8 cellular contexts compared by ENCODE assay signal in the genomic region with DNA sequence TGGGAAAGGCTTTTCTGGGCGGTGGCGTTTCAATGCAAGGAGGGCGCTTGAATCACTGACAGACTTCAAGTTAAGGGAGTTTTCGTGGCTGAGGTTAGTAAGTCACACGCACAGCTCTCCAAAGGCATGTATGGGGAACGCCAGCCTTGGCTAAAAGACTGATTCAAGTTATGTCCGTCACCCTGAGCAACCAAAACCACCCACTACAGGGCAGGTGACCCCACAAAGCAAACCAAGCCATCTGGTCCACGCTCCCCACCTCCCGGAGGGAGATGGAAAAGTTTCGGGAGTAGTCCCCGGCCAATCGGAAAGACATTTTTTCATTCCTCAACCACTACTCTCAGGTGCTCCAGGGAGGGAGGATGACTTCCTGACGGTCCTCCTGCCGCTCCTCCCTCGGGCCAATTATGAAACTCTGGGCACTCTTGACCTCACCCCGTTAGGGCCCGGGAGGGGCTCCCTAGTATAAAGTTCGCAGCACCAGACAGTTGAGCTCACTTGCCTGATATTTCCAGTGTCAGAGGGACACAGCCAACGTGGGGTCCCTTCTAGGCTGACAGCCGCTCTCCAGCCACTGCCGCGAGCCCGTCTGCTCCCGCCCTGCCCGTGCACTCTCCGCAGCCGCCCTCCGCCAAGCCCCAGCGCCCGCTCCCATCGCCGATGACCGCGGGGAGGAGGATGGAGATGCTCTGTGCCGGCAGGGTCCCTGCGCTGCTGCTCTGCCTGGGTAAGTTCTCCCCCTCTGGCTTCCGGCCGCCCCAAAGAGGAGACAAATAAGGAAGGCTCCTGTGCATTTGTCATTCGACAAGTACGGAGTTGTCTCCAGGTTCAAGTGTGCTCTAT. TPM values are rescaled to one million over a fixed set of nuclear protein-coding genes. Genes with fewer than 3 reads are reported as not detected.
DNase-seq lines count a peak whose midpoint lies in the region; ATAC-seq, FAIRE-seq and TF ChIP-seq lines count a peak whose summit lies in the region.

A gene with protein sequence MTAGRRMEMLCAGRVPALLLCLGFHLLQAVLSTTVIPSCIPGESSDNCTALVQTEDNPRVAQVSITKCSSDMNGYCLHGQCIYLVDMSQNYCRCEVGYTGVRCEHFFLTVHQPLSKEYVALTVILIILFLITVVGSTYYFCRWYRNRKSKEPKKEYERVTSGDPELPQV (plus strand): TSS at position 497 of the 843 bp plus-strand sequence. CDS start 164 bp downstream, at position 661.

- H3K4me3 Mint-ChIP-seq in CD4-positive, CD25-positive, alpha-beta regulatory T cell, result peak within 1 kb of the TSS in 2 of 4 donors; percentile 52 to 66
- H3K4me3 Mint-ChIP-seq in IgD-negative memory B cell, result peak within 1 kb of the TSS in 3 of 4 donors; percentile 57 to 85 (median 80)

- no peaks in the 10 kb centered on the region for H3K36me3 Mint-ChIP-seq in CD4-positive, CD25-positive, alpha-beta regulatory T cell
- peaks cover 3% of the 10 kb centered on the region for H3K36me3 Mint-ChIP-seq in IgD-negative memory B cell

- no peak for TF ChIP-seq CTCF in K562 (IDR thresholded peaks at IDR 0.05 in 2 of 3, conservative IDR thresholded peaks at IDR 0.05 in 1 of 3; ENCODE audit: insufficient read depth in 2 of 3, low read depth in 1 of 3, low read length in 3 of 3)

- in situ Hi-C loops in K562 (cut with MboI), result no loop called here
- in situ Hi-C loops in KBM-7 (cut with MboI; ENCODE audit: low pct_unique_long_range_greater_than_20kb, low sequenced_read_pairs), result no loop called here

- H3K9me1 ChIP-seq in K562 (ENCODE audit: control insufficient read depth, insufficient read depth, low read length), result no peaks in the 10 kb centered on the region

- no peaks in the 10 kb centered on the region for H4K20me1 ChIP-seq in K562 (replicated peaks; ENCODE audit: control insufficient read depth, insufficient read depth, low read length)

- no peaks in the 10 kb centered on the region for H3K4me1 ChIP-seq in CD4-positive, CD25-positive, alpha-beta regulatory T cell (ENCODE audit: control insufficient read depth, insufficient read depth, low read length, poor library complexity, severe bottlenecking)
- peaks cover 5 to 12% of the 10 kb centered on the region in 2 experiments; a peak in 2 of 5 replicates for H3K4me1 ChIP-seq in K562 (replicated peaks in 1 of 2; ENCODE audit: control insufficient read depth in 2 of 2, insufficient read depth in 2 of 2, low read length in 2 of 2)
- no peaks in the 10 kb centered on the region for H3K4me1 ChIP-seq in small intestine (ENCODE audit: control insufficient read depth in 2 of 2, insufficient read depth in 1 of 2, low read depth in 1 of 2, low read length in 1 of 2)

- peak in 2 of 3 donors; percentile 1 to 20 for DNase-seq in CD4-positive, CD25-positive, alpha-beta regulatory T cell
- DNase-seq in K562 (ENCODE audit: extremely low read depth in 1 of 4, low spot score in 3 of 4) (peak; percentile 26 to 74 (median 46)), iPS-NIHi11 (ENCODE audit: low spot score) (peak; percentile 77), small intestine (peak; percentile 52), A172 (ENCODE audit: low spot score) (no peak), KBM-7 (no peak)

- TF ChIP-seq RAD21 in K562 (CRISPR knock-in tag; conservative IDR thresholded peaks at IDR 0.05 in 1 of 2, IDR thresholded peaks at IDR 0.05 in 1 of 2), result no peak

- H3K4me2 ChIP-seq in K562 (ENCODE audit: insufficient read depth, low read length), result peak within 1 kb of the TSS; percentile 89

- FAIRE-seq in K562 (lab: Jason Lieb, UNC) (no peak), small intestine (lab: Jason Lieb, UNC) (no peak)

- no peak within 1 kb of the TSS for H3K27ac Mint-ChIP-seq in CD4-positive, CD25-positive, alpha-beta regulatory T cell
- no peak within 1 kb of the TSS for H3K27ac Mint-ChIP-seq in IgD-negative memory B cell

- no peak within 1 kb of the TSS for H3K27ac ChIP-seq in CD4-positive, CD25-positive, alpha-beta regulatory T cell (ENCODE audit: insufficient read depth, low read length, poor library complexity, severe bottlenecking)
- H3K27ac ChIP-seq in K562 (ENCODE audit: extremely low read depth, low read depth, low read length) (peak within 1 kb of the TSS; percentile 81), small intestine (ENCODE audit: low read depth in 1 of 2, low read length in 1 of 2) (no peak within 1 kb of the TSS)

- intact Hi-C loops in K562 (cut with micrococcal nuclease), result loop anchor here (1.0 kb wide), 1 partner anchor 35 kb away; no protein-coding TSS in a partner anchor

- no peak within 1 kb of the TSS for H3K4me3 ChIP-seq in CD4-positive, CD25-positive, alpha-beta regulatory T cell (ENCODE audit: low read depth, low read length)
- H3K4me3 ChIP-seq in K562 (peak within 1 kb of the TSS; percentile 63), small intestine (ENCODE audit: low read depth in 1 of 2, low read length in 2 of 2) (peak within 1 kb of the TSS; percentile 40 to 44)

- peak; percentile 65 for TF ChIP-seq POLR2A in K562 (conservative IDR thresholded peaks at IDR 0.05)

- H3K36me3 ChIP-seq in CD4-positive, CD25-positive, alpha-beta regulatory T cell (ENCODE audit: control insufficient read depth, insufficient read depth, low read length), result no peaks in the 10 kb centered on the region
- H3K36me3 ChIP-seq in K562 (ENCODE audit: control insufficient read depth, insufficient read depth, low read length) (no peaks in the 10 kb centered on the region), small intestine (ENCODE audit: control insufficient read depth in 2 of 2, insufficient read depth in 2 of 2, low read length in 2 of 2) (no peaks in the 10 kb centered on the region)

- peak within 1 kb of the TSS; percentile 97 for H2AFZ ChIP-seq in K562 (ENCODE audit: low read depth, low read length)

- no TSS peak for BruUV-seq in K562 (replicated peaks; lab: Mats Ljungman, UMichigan)

- H3K9ac ChIP-seq in K562 (ENCODE audit: insufficient read depth in 1 of 2, low read depth in 2 of 2, low read length in 2 of 2), result peak within 1 kb of the TSS; percentile 70 to 91

- CTCF ChIA-PET in K562 (lab: Yijun Ruan, JAX; ENCODE audit: low intra/inter-chr PET ratio), result no interaction called here

- POLR2A ChIA-PET in K562 (lab: Yijun Ruan, JAX), result interaction anchor here (0.6 to 1.1 kb wide), 3 partner anchors 18 to 199 kb away, joined by 3 to 5 read pairs (median 4); a partner anchor contains a TSS

- peak; percentile 31 to 39 for ATAC-seq in CD4-positive, CD25-positive, alpha-beta regulatory T cell (ENCODE audit: low read depth in 2 of 2)
- peak; percentile 44 for ATAC-seq in GM19467 (IDR thresholded peaks at IDR 0.05; ENCODE audit: unreplicated experiment)
- peak; percentile 77 for ATAC-seq in K562

- H3K27me3 ChIP-seq in CD4-positive, CD25-positive, alpha-beta regulatory T cell (ENCODE audit: control insufficient read depth, insufficient read depth, low read length), result peaks cover 14% of the 10 kb centered on the region
- no peaks in the 10 kb centered on the region for H3K27me3 ChIP-seq in K562 (ENCODE audit: control insufficient read depth in 2 of 2, insufficient read depth in 2 of 2, low read length in 2 of 2)
- H3K27me3 ChIP-seq in small intestine (ENCODE audit: control insufficient read depth in 2 of 2, insufficient read depth in 2 of 2, low read length in 2 of 2), result peaks cover 2 to 7% of the 10 kb centered on the region in 2 donors

- no peak for TF ChIP-seq EP300 in K562 (IDR thresholded peaks at IDR 0.05; ENCODE audit: low read length)

- 2% methylated on average over 37 of the region's 40 CpGs for WGBS in K562 (ENCODE audit: insufficient coverage, low coverage, missing lambda C conversion rate)
- 5 to 15% (median 13%) methylated on average over 37 to 40 of the region's 40 CpGs for WGBS in small intestine, 3 donors

- H3K9me3 ChIP-seq in CD4-positive, CD25-positive, alpha-beta regulatory T cell (ENCODE audit: control insufficient read depth in 2 of 2, low read length in 2 of 2), result no peaks in the 10 kb centered on the region
- no peaks in the 10 kb centered on the region for H3K9me3 ChIP-seq in K562 (replicated peaks; ENCODE audit: control insufficient read depth, insufficient read depth, low read depth, low read length)
- H3K9me3 ChIP-seq in small intestine (ENCODE audit: control insufficient read depth, low read depth), result no peaks in the 10 kb centered on the region

- H3K9me3 Mint-ChIP-seq in CD4-positive, CD25-positive, alpha-beta regulatory T cell, result peaks cover 0 to 6% (median 0%) of the 10 kb centered on the region in 7 donors
- H3K9me3 Mint-ChIP-seq in IgD-negative memory B cell, result no peaks in the 10 kb centered on the region

- H3K79me2 ChIP-seq in K562 (ENCODE audit: control insufficient read depth, insufficient read depth, low read length), result peaks cover 58% of the 10 kb centered on the region

- peaks cover 39% of the 10 kb centered on the region for H3K27me3 Mint-ChIP-seq in CD4-positive, CD25-positive, alpha-beta regulatory T cell
- peaks cover 35% of the 10 kb centered on the region for H3K27me3 Mint-ChIP-seq in IgD-negative memory B cell

- H3K4me1 Mint-ChIP-seq in CD4-positive, CD25-positive, alpha-beta regulatory T cell, result peaks cover 5 to 11% (median 8%) of the 10 kb centered on the region in 4 donors
- H3K4me1 Mint-ChIP-seq in IgD-negative memory B cell, result peaks cover 8 to 12% (median 11%) of the 10 kb centered on the region in 3 donors

TF ChIP-seq in K562, 482 proteins besides CTCF, POLR2A, EP300 and RAD21 (continues in another document):
- peak; percentile 35 for TF ChIP-seq SMAD4 (CRISPR knock-in tag; conservative IDR thresholded peaks at IDR 0.05)

RNA-seq across cellular contexts. Expression of the gene that starts here (rescaled TPM):
- total RNA-seq in CD4-positive, CD25-positive, alpha-beta regulatory T cell, result 1.0 TPM
- not detected for polyA plus RNA-seq in CD4-positive, CD25-positive, alpha-beta regulatory T cell
- polyA plus RNA-seq in IgD-negative memory B cell (not detected), K562 (2011; rRNA removed) (2.7 and 7.2 TPM in 2 replicates), K562 (2014; fragmentation: Illumina TruSeq; extraction: Trizol) (2.3 and 4.5 TPM in 2 replicates), K562 (2014; fragmentation: Nextera tagmentation; extraction: Ambion mirVana) (1 to 10 TPM in 1 of 2 experiments, under 1 TPM in 1; 0.97 to 1.2 TPM), K562 (2014; rRNA removed) (1.5 and 3.1 TPM in 2 replicates), small intestine (under 1 TPM in 2 of 3 donors, not detected in 1; 0.22 to 0.75 TPM)
- total RNA-seq in K562 (2011; cell fraction: chromatin; rRNA removed; ENCODE audit: low replicate concordance), result 6.4 and 18.1 TPM in 2 replicates
- total RNA-seq in K562 (2011; cell fraction: nucleolus; rRNA removed), result 3.8 and 5.1 TPM in 2 replicates
- 12.1 and 22.8 TPM in 2 replicates for total RNA-seq in K562 (2011; cell fraction: nucleoplasm; rRNA removed)
- total RNA-seq in K562 (2014; rRNA removed) (2.5 and 3.9 TPM in 2 replicates), K562 (2014; rRNA removed; fragmentation: Illumina TruSeq; extraction: Trizol) (5.0 and 7.3 TPM in 2 replicates), K562 (2015; rRNA removed; fragmentation: Illumina TruSeq; extraction: Trizol) (2.4 and 2.6 TPM in 2 replicates), K562 (2021) (2.9 and 4.5 TPM in 2 replicates)
- polyA plus RNA-seq in K562 (2011; cell fraction: cytosol; rRNA removed), result 0.89 and 4.7 TPM in 2 replicates
- polyA plus RNA-seq in K562 (2011; cell fraction: nucleus; rRNA removed), result 2.5 and 7.7 TPM in 2 replicates
- polyA plus RNA-seq in K562 (2012), result 1.9 and 2.3 TPM in 2 replicates
- 3.3 and 10.0 TPM in 2 replicates for polyA minus RNA-seq in K562 (2011; rRNA and poly(A)+ RNA removed)
- 1.0 and 3.7 TPM in 2 replicates for polyA minus RNA-seq in K562 (2011; cell fraction: cytosol; rRNA and poly(A)+ RNA removed)
- 5.1 and 13.9 TPM in 2 replicates for polyA minus RNA-seq in K562 (2011; cell fraction: nucleus; rRNA and poly(A)+ RNA removed)
- 0.02 TPM in 1 of 2 replicates, not detected in the other for total RNA-seq in A172 (2014; rRNA removed; shearing (Covaris generic))

Comparison
In these comparisons a context has a peak if more than half of its experiments do, and no peak if none do; other contexts are left out.
1. Peak in DNase-seq and H3K4me3 ChIP-seq in small intestine; RNA of the gene not detected or under 1 TPM.
2. DNase-seq: peak in CD4-positive, CD25-positive, alpha-beta regulatory T cell (2 of 3), K562 (4 of 4) and iPS-NIHi11 (single experiment); none in A172 (single experiment) and KBM-7 (single experiment).
3. Peak in every context shown above with its lines, with median percentiles within 50 percentile points of each other: ATAC-seq.